9 cellular contexts compared by ENCODE assay signal in genomic region chr11:30488304-30488998, GRCh38.
DNase-seq lines count a peak whose midpoint lies in the region; ATAC-seq and TF ChIP-seq lines count a peak whose summit lies in the region.
"Had no signal": no experiment of that assay in that cellular context is flagged by ENCODE, and none has a peak within 500 bp of the region (broad histone marks: within the 10 kb centered on the region; RNA-seq: fewer than 3 reads in every experiment).

No MANE protein-coding gene starts in this region.

- ATAC-seq in HG03039 (IDR thresholded peaks at IDR 0.05; ENCODE audit: unreplicated experiment), result no peak

- H3K4me3 ChIP-seq in fibroblast of lung (replicated peaks in 1 of 4; ENCODE audit: control extremely low read depth in 1 of 4, insufficient read depth in 1 of 4, low read depth in 3 of 4, low read length in 4 of 4), result peak overlapping the region in 2 of 4 experiments; percentile 3 to 53
- H3K4me3 ChIP-seq in retinal pigment epithelial cell (ENCODE audit: low read length), result peak overlapping the region; percentile 12

- peak overlapping the region; percentile 30 for H3K4me2 ChIP-seq in fibroblast of lung (ENCODE audit: extremely low read depth, insufficient read depth, low read length)

- no peaks in the 10 kb centered on the region for H3K9me3 ChIP-seq in fibroblast of lung (ENCODE audit: control insufficient read depth, insufficient read depth, low read depth, low read length)

- peak; percentile 59 for DNase-seq in HuH-7 (ENCODE audit: low spot score)
- peak; percentile 91 for DNase-seq in NCI-H748 treated with DMSO at 0.1 percent for 48 hours (lab: John Stamatoyannopoulos, UW)
- DNase-seq in fibroblast of lung (ENCODE audit: low read depth in 2 of 2), result peak; percentile 52 to 95
- peak; percentile 46 for DNase-seq in retinal pigment epithelial cell (ENCODE audit: low read depth)
- DNase-seq in Kasumi-1 (lab: John Stamatoyannopoulos, UW), result no peak
- DNase-seq in T-helper 9 cell, result no peak
- no peak for DNase-seq in central memory CD4-positive, alpha-beta T cell
- DNase-seq: activated CD4-positive, alpha-beta T cell treated with anti-CD3 and anti-CD28 coated beads, Interleukin-2, amount 50 U/mL, for 4 hours had no signal

- no peak overlapping the region for H3K27ac ChIP-seq in fibroblast of lung (ENCODE audit: insufficient read depth, low read length)

- TF ChIP-seq CTCF in fibroblast of lung (conservative IDR thresholded peaks at IDR 0.05 in 1 of 2, IDR thresholded peaks at IDR 0.05 in 1 of 2; ENCODE audit: low read depth in 1 of 2, low read length in 2 of 2) (no peak), retinal pigment epithelial cell (conservative IDR thresholded peaks at IDR 0.05; ENCODE audit: low read depth, low read length) (no peak)

- no peaks in the 10 kb centered on the region for H3K27me3 ChIP-seq in fibroblast of lung (ENCODE audit: control insufficient read depth, insufficient read depth, low read length)

- H3K36me3 ChIP-seq in fibroblast of lung (ENCODE audit: control insufficient read depth, insufficient read depth, low read length), result no peaks in the 10 kb centered on the region

- H4K20me1 ChIP-seq in fibroblast of lung (ENCODE audit: control insufficient read depth, extremely low read depth, insufficient read depth, low read length), result no peaks in the 10 kb centered on the region

- no peaks in the 10 kb centered on the region for H3K79me2 ChIP-seq in fibroblast of lung (ENCODE audit: control insufficient read depth, insufficient read depth, low read length)

- no peaks in the 10 kb centered on the region for H3K4me1 ChIP-seq in fibroblast of lung (ENCODE audit: control insufficient read depth, extremely low read depth, insufficient read depth, low read length)

- no peak overlapping the region for H3K9ac ChIP-seq in fibroblast of lung (ENCODE audit: insufficient read depth, low read length)

- no peak overlapping the region for H2AFZ ChIP-seq in fibroblast of lung (ENCODE audit: low read length)

Comparison
In these comparisons a context has a peak if more than half of its experiments do, and no peak if none do; other contexts are left out.
1. DNase-seq: peak in HuH-7 (single experiment), NCI-H748 treated with DMSO at 0.1 percent for 48 hours (single experiment), fibroblast of lung (2 of 2) and retinal pigment epithelial cell (single experiment); none in Kasumi-1 (0 of 2), T-helper 9 cell (single experiment) and central memory CD4-positive, alpha-beta T cell (single experiment).